Comparison of ENCODE assay signal across 9 cellular contexts in the genomic region with DNA sequence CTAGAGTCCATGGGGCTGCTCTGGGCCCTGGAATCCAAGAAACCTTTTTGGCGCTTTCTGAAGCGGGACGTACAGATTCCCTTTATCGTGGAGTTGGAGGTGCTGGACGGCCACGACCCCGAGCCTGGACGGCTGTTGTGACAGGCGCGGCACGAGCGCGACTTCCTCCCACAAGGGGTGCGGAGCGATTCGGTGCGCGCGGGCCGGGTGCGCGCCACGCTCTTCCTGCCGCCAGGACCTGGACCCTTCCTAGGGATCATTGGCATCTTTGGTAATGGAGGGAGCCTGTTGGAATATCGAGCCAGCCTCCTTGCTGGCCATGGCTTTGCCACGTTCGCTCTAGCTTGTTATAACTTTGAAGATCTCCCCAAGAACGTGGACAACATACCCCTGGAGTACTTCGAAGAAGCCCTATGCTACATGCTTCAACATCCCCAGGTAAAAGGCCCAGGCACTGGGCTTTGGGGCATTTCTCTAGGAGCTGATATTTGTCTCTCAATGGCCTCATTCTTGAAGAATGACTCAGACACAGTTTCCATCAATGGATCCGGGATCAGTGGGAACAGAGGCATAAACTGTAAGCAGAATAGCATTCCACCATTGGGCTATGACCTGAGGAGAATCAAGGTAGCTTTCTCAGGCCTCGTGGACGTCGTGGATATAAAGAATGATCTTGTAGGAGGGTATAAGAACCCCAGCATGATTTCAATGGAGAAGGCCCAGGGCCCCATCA. TPM values are rescaled to one million over a fixed set of nuclear protein-coding genes. Genes with fewer than 3 reads are reported as not detected.
DNase-seq lines count a peak whose midpoint lies in the region; ATAC-seq and TF ChIP-seq lines count a peak whose summit lies in the region.
"Had no signal": no experiment of that assay in that cellular context is flagged by ENCODE, and none has a peak within 500 bp of the region (broad histone marks: within the 10 kb centered on the region; RNA-seq: fewer than 3 reads in every experiment).

No MANE protein-coding gene starts in this region.

- H3K4me2 ChIP-seq in skeletal muscle satellite cell (ENCODE audit: low read length) = peak overlapping the region; percentile 87

- no peaks in the 10 kb centered on the region for H3K27me3 ChIP-seq in skeletal muscle satellite cell (ENCODE audit: control insufficient read depth, insufficient read depth, low read length)

- intact Hi-C loops in left colon (cut with DNase I, micrococcal nuclease) = no loop called here

- peaks cover 3% of the 10 kb centered on the region for H3K36me3 ChIP-seq in skeletal muscle satellite cell (ENCODE audit: insufficient read depth, low read length)

- peaks cover 17% of the 10 kb centered on the region for H3K4me1 ChIP-seq in skeletal muscle satellite cell (ENCODE audit: control insufficient read depth, insufficient read depth, low read length)

- no peak for DNase-seq in activated naive CD8-positive, alpha-beta T cell treated with anti-CD3 and anti-CD28 coated beads, Interleukin-2, amount 10 ng/mL, durations not matched to agents 7 days and 5 days
- DNase-seq in left colon (no peak), AML-193 (lab: John Stamatoyannopoulos, UW) (no peak), GM10266 (ENCODE audit: extremely low spot score) (no peak)
- DNase-seq: NCI-H446 had no signal

- no peak for ATAC-seq in activated naive CD8-positive, alpha-beta T cell treated with anti-CD3 and anti-CD28 coated beads, Interleukin-2, amount 10 ng/mL, durations not matched to agents 7 days and 5 days (ENCODE audit: low read depth)
- ATAC-seq in HG02759 (IDR thresholded peaks at IDR 0.05; ENCODE audit: unreplicated experiment) = no peak
- no peak for ATAC-seq in left colon

- H3K4me3 ChIP-seq in GM08714 (ENCODE audit: low read length) (peak overlapping the region; percentile 31; the same call in 1 of the 2 replicates), iPS-11a (ENCODE audit: low read depth, low read length) (peak overlapping the region; percentile 24), skeletal muscle satellite cell (ENCODE audit: low read length) (peak overlapping the region; percentile 71)

- peaks cover 21% of the 10 kb centered on the region for H3K36me3 Mint-ChIP-seq in activated naive CD8-positive, alpha-beta T cell treated with anti-CD3 and anti-CD28 coated beads, Interleukin-2, amount 10 ng/mL, durations not matched to agents 7 days and 5 days

- H3K9me3 Mint-ChIP-seq in activated naive CD8-positive, alpha-beta T cell treated with anti-CD3 and anti-CD28 coated beads, Interleukin-2, amount 10 ng/mL, durations not matched to agents 7 days and 5 days = peaks cover 23% of the 10 kb centered on the region

- H3K4me3 Mint-ChIP-seq in activated naive CD8-positive, alpha-beta T cell treated with anti-CD3 and anti-CD28 coated beads, Interleukin-2, amount 10 ng/mL, durations not matched to agents 7 days and 5 days = peak overlapping the region; percentile 47

- H3K4me1 Mint-ChIP-seq in activated naive CD8-positive, alpha-beta T cell treated with anti-CD3 and anti-CD28 coated beads, Interleukin-2, amount 10 ng/mL, durations not matched to agents 7 days and 5 days = peaks cover 19% of the 10 kb centered on the region

- no peak for TF ChIP-seq CTCF in GM10266 (IDR thresholded peaks at IDR 0.05; ENCODE audit: control insufficient read depth, insufficient read depth, low read depth, missing control alignments)

- peaks cover 7% of the 10 kb centered on the region for H3K27me3 Mint-ChIP-seq in activated naive CD8-positive, alpha-beta T cell treated with anti-CD3 and anti-CD28 coated beads, Interleukin-2, amount 10 ng/mL, durations not matched to agents 7 days and 5 days

- no peak overlapping the region for H3K27ac Mint-ChIP-seq in activated naive CD8-positive, alpha-beta T cell treated with anti-CD3 and anti-CD28 coated beads, Interleukin-2, amount 10 ng/mL, durations not matched to agents 7 days and 5 days

- peak overlapping the region; percentile 54 for H3K9ac ChIP-seq in skeletal muscle satellite cell (ENCODE audit: low read depth, low read length)

- peaks cover 9% of the 10 kb centered on the region for H3K9me3 ChIP-seq in skeletal muscle satellite cell (replicated peaks; ENCODE audit: low read length)

- POLR2A ChIA-PET in activated naive CD8-positive, alpha-beta T cell treated with anti-CD3 and anti-CD28 coated beads, Interleukin-2, amount 10 ng/mL, durations not matched to agents 7 days and 5 days (lab: Charles Lee) = interaction anchor here (1.5 kb wide), 1 partner anchor 106 kb away, joined by 3 read pairs; a partner anchor contains a TSS

RNA-seq across cellular contexts. Expression of a gene that starts 3.5 kb away (rescaled TPM):
- 10 to 100 TPM in 1 of 2 experiments, 1 to 10 TPM in 1; 8.3 to 10.8 TPM for total RNA-seq in activated naive CD8-positive, alpha-beta T cell treated with anti-CD3 and anti-CD28 coated beads, Interleukin-2, amount 10 ng/mL, durations not matched to agents 7 days and 5 days
- total RNA-seq in skeletal muscle satellite cell (2012; rRNA removed) = 5.7 and 7.9 TPM in 2 replicates
- 1 to 10 TPM; 1.5 to 1.6 TPM for total RNA-seq in left colon

RNA-seq across cellular contexts. Expression of a gene that starts 42.9 kb away (rescaled TPM):
- total RNA-seq in activated naive CD8-positive, alpha-beta T cell treated with anti-CD3 and anti-CD28 coated beads, Interleukin-2, amount 10 ng/mL, durations not matched to agents 7 days and 5 days = 1 to 10 TPM; 9.3 to 9.7 TPM
- total RNA-seq in skeletal muscle satellite cell (2012; rRNA removed) = 1.3 and 2.8 TPM in 2 replicates
- 1 to 10 TPM; 3.7 to 4.0 TPM for total RNA-seq in left colon
